8 cellular contexts compared by ENCODE assay signal in genomic region chr3:46976326-46977190, GRCh38. TPM values are rescaled to one million over a fixed set of nuclear protein-coding genes. Genes with fewer than 3 reads are reported as not detected.
A peak's percentile ranks its signal among the peaks of the same experiment; 100 is the strongest.
DNase-seq lines count a peak whose midpoint lies in the region; ATAC-seq and TF ChIP-seq lines count a peak whose summit lies in the region.

CCDC12 (minus strand) TSS chr3:46976745; CDS start chr3:46976732, 13 bp downstream.

- CTCF ChIA-PET in PC-3 (lab: Charles Lee) = interaction anchor here (0.5 to 0.7 kb wide), 3 partner anchors 8 to 346 kb away, joined by 3 to 5 read pairs (median 3); no protein-coding TSS in a partner anchor

- no peaks in the 10 kb centered on the region for H3K9me2 ChIP-seq in PC-3 (replicated peaks; ENCODE audit: low read length)

- no peaks in the 10 kb centered on the region for H3F3A ChIP-seq in PC-3 (ENCODE audit: low read length, unreplicated experiment)

- H3K27me3 ChIP-seq in PC-3 (ENCODE audit: low read length) = no peaks in the 10 kb centered on the region
- no peaks in the 10 kb centered on the region for H3K27me3 ChIP-seq in mucosa of rectum (ENCODE audit: control insufficient read depth in 2 of 2, insufficient read depth in 2 of 2, low read length in 2 of 2)

- TF ChIP-seq CTCF in PC-3 (conservative IDR thresholded peaks at IDR 0.05; ENCODE audit: low read depth, low read length) = no peak

- H3K4me3 ChIP-seq in PC-3 (ENCODE audit: low read length) (peak within 1 kb of the TSS; percentile 87), mucosa of rectum (ENCODE audit: low read length in 2 of 2) (peak within 1 kb of the TSS; percentile 99)

- ATAC-seq in GM21529 (IDR thresholded peaks at IDR 0.05; ENCODE audit: unreplicated experiment) = peak; percentile 56
- peak; percentile 79 for ATAC-seq in PC-3

- DNase-seq in DMS 273 (lab: John Stamatoyannopoulos, UW; ENCODE audit: unreplicated experiment) = peak; percentile 96
- DNase-seq in PC-3 = peak; percentile 98
- DNase-seq in activated T-cell treated with anti-CD3 and anti-CD28 coated beads, Interleukin-2, amount 50 U/mL, for 1 hour = peak; percentile 86
- peak; percentile 98 to 99 for DNase-seq in erythroblast (lab: John Stamatoyannopoulos, UW)
- peak; percentile 93 for DNase-seq in stimulated activated CD8-positive, alpha-beta memory T cell treated with anti-CD3 and anti-CD28 coated beads, Interleukin-4, amount 100 ng/mL, for 48 hours

- intact Hi-C loops in PC-3 (cut with micrococcal nuclease) = loop anchor here (2.0 kb wide), 1 partner anchor 42 kb away; no protein-coding TSS in a partner anchor

- peaks cover 70% of the 10 kb centered on the region for H3K79me2 ChIP-seq in PC-3 (ENCODE audit: low read length)

- H3K9me3 ChIP-seq in PC-3 (ENCODE audit: low read length) = no peaks in the 10 kb centered on the region
- no peaks in the 10 kb centered on the region for H3K9me3 ChIP-seq in mucosa of rectum (ENCODE audit: control insufficient read depth in 2 of 2, low read length in 2 of 2)

- BruUV-seq in PC-3 (replicated peaks; lab: Mats Ljungman, UMichigan) = no TSS peak

- H3K27ac ChIP-seq in PC-3 (ENCODE audit: low read length) (peak within 1 kb of the TSS; percentile 87), mucosa of rectum (ENCODE audit: low read depth in 2 of 2, low read length in 2 of 2) (peak within 1 kb of the TSS; percentile 90 to 93)

- 0 out of 2 replicates have a peak, but pooled peaks cover 3% of the 10 kb centered on the region for H3K36me3 ChIP-seq in PC-3 (ENCODE audit: low read depth, low read length)
- H3K36me3 ChIP-seq in mucosa of rectum (ENCODE audit: control insufficient read depth in 2 of 2, insufficient read depth in 2 of 2, low read length in 2 of 2) = peaks cover 0 to under 1% of the 10 kb centered on the region in 2 donors

- H3K4me1 ChIP-seq in PC-3 (ENCODE audit: insufficient read depth, low read length) = peaks cover 29% of the 10 kb centered on the region
- H3K4me1 ChIP-seq in mucosa of rectum (ENCODE audit: control insufficient read depth in 2 of 2, insufficient read depth in 2 of 2, low read length in 2 of 2) = peaks cover 27 to 35% of the 10 kb centered on the region in 2 donors

- no peak for TF ChIP-seq RAD21 in Ishikawa (IDR thresholded peaks at IDR 0.05; ENCODE audit: low read depth)

- H3K9ac ChIP-seq in PC-3 (ENCODE audit: low read length) = peak within 1 kb of the TSS; percentile 98
- peak within 1 kb of the TSS; percentile 92 to 99 for H3K9ac ChIP-seq in mucosa of rectum (ENCODE audit: low read depth in 1 of 2, low read length in 2 of 2)

- peak; percentile 90 for TF ChIP-seq POLR2A in erythroblast (IDR thresholded peaks at IDR 0.05; ENCODE audit: low read length)

- POLR2A ChIA-PET in PC-3 (lab: Charles Lee; ENCODE audit: unreplicated experiment) = interaction anchor here (0.5 to 1.4 kb wide), 17 partner anchors 12 to 1764 kb away, joined by 3 to 33 read pairs (median 5); no protein-coding TSS in a partner anchor

- peak within 1 kb of the TSS; percentile 78 for H3K4me2 ChIP-seq in PC-3 (ENCODE audit: low read length)

- H2AFZ ChIP-seq in PC-3 (ENCODE audit: low read length) = peak within 1 kb of the TSS; percentile 88

- TF ChIP-seq EP300 in Ishikawa (IDR thresholded peaks at IDR 0.05; ENCODE audit: borderline replicate concordance) = no peak

- peaks cover 32% of the 10 kb centered on the region for H4K20me1 ChIP-seq in PC-3 (ENCODE audit: low read length)

TF ChIP-seq in Ishikawa, 13 proteins besides CTCF, POLR2A, EP300 and RAD21:
- no peak for TF ChIP-seq REST (IDR thresholded peaks at IDR 0.05; ENCODE audit: low read depth)
- TF ChIP-seq MAX (IDR thresholded peaks at IDR 0.05) = peak; percentile 52
- no peak for TF ChIP-seq ZBTB7A (IDR thresholded peaks at IDR 0.05; ENCODE audit: low read depth)
- peak; percentile 84 for TF ChIP-seq TAF1 (IDR thresholded peaks at IDR 0.05; ENCODE audit: low read depth)
- peak; percentile 89 for TF ChIP-seq TEAD4 (IDR thresholded peaks at IDR 0.05)
- no peak for TF ChIP-seq CEBPB (IDR thresholded peaks at IDR 0.05)
- TF ChIP-seq CREB1 (IDR thresholded peaks at IDR 0.05; ENCODE audit: low read depth) = no peak
- TF ChIP-seq NFIC (IDR thresholded peaks at IDR 0.05) = no peak; the same call in 1 of the 2 replicates
- TF ChIP-seq EGR1 (IDR thresholded peaks at IDR 0.05) = no peak
- no peak; the same call in 1 of the 2 replicates for TF ChIP-seq TCF12 (IDR thresholded peaks at IDR 0.05; ENCODE audit: low read depth)
- peak; percentile 94 for TF ChIP-seq YY1 (IDR thresholded peaks at IDR 0.05; ENCODE audit: low read depth)
- no peak for TF ChIP-seq FOXM1 (IDR thresholded peaks at IDR 0.05; ENCODE audit: borderline replicate concordance, low read depth)
- no peak for TF ChIP-seq USF1 (IDR thresholded peaks at IDR 0.05)

RNA-seq across cellular contexts. Expression of gene CCDC12, which starts in this region (rescaled TPM):
- 44.2 and 67.8 TPM in 2 replicates for total RNA-seq in PC-3 (2014; rRNA removed)

Comparison
In these comparisons a context has a peak if more than half of its experiments do, and no peak if none do; other contexts are left out.
1. Peak in every context shown above with its lines: DNase-seq, ATAC-seq, H3K4me3 ChIP-seq and H3K27ac ChIP-seq.